12 cellular contexts compared by ENCODE assay signal in genomic region chr1:95197616-95198252, GRCh38. TPM values are rescaled to one million over a fixed set of nuclear protein-coding genes. Genes with fewer than 3 reads are reported as not detected.
A peak's percentile ranks its signal among the peaks of the same experiment; 100 is the strongest.
DNase-seq lines count a peak whose midpoint lies in the region; ATAC-seq, FAIRE-seq and TF ChIP-seq lines count a peak whose summit lies in the region.
"Had no signal": no experiment of that assay in that cellular context is flagged by ENCODE, and none has a peak within 500 bp of the region (broad histone marks: within the 10 kb centered on the region; RNA-seq: fewer than 3 reads in every experiment).

No MANE protein-coding gene starts in this region.

- H3K27ac Mint-ChIP-seq in activated naive CD8-positive, alpha-beta T cell treated with anti-CD3 and anti-CD28 coated beads, Interleukin-2, amount 50 U/mL, for 24 hours = no peak overlapping the region

- H3K9ac ChIP-seq in Karpas-422 (ENCODE audit: low read length) = no peak overlapping the region

- H3K36me3 ChIP-seq in pancreas (no peaks in the 10 kb centered on the region), Karpas-422 (ENCODE audit: insufficient read depth, low read length) (no peaks in the 10 kb centered on the region)
- H3K36me3 ChIP-seq: spleen had no signal

- ATAC-seq in pancreas = peak; percentile 53 to 76 (median 72)
- no peak for ATAC-seq in HG02970 (IDR thresholded peaks at IDR 0.05; ENCODE audit: low FRiP score, unreplicated experiment)
- no peak for ATAC-seq in HG03342 (IDR thresholded peaks at IDR 0.05; ENCODE audit: unreplicated experiment)
- ATAC-seq in activated naive CD8-positive, alpha-beta T cell treated with anti-CD3 and anti-CD28 coated beads, Interleukin-2, amount 50 U/mL, for 24 hours = no peak

- DNase-seq in GM04503 (ENCODE audit: low read depth) (peak; percentile 20), NCI-H226 (peak; percentile 16), fibroblast of gingiva (ENCODE audit: low read depth) (peak; percentile 13), pancreas (no peak), Karpas-422 (no peak)
- no peak for DNase-seq in activated naive CD8-positive, alpha-beta T cell treated with anti-CD3 and anti-CD28 coated beads, Interleukin-2, amount 50 U/mL, for 24 hours
- DNase-seq: DMS153; NCI-H748 treated with DMSO at 0.1 percent for 48 hours; spleen; stimulated activated naive CD4-positive, alpha-beta T cell treated with Interleukin-2 at 50 U/mL for 16 hours had no signal

- no peaks in the 10 kb centered on the region for H3K4me1 Mint-ChIP-seq in activated naive CD8-positive, alpha-beta T cell treated with anti-CD3 and anti-CD28 coated beads, Interleukin-2, amount 50 U/mL, for 24 hours

- H3K27me3 ChIP-seq in pancreas (no peaks in the 10 kb centered on the region), Karpas-422 (ENCODE audit: low read length) (no peaks in the 10 kb centered on the region)
- H3K27me3 ChIP-seq: spleen had no signal

- H3K9me2 ChIP-seq in Karpas-422 (replicated peaks; ENCODE audit: insufficient read depth, low read length) = no peaks in the 10 kb centered on the region

- no peaks in the 10 kb centered on the region for H4K20me1 ChIP-seq in Karpas-422 (ENCODE audit: insufficient read depth, low read depth, low read length)

- H3K4me2 ChIP-seq in Karpas-422 (ENCODE audit: low read depth, low read length, poor library complexity, severe bottlenecking) = no peak overlapping the region

- no peaks in the 10 kb centered on the region for H3K79me2 ChIP-seq in Karpas-422 (ENCODE audit: low read length)

- no peak for FAIRE-seq in pancreas (lab: Jason Lieb, UNC)

- H3K4me3 Mint-ChIP-seq in activated naive CD8-positive, alpha-beta T cell treated with anti-CD3 and anti-CD28 coated beads, Interleukin-2, amount 50 U/mL, for 24 hours = no peak overlapping the region

- 14 to 29% methylated on average over 1 of the region's 1 CpG for WGBS in pancreas, 2 donors

- H3K27me3 Mint-ChIP-seq in activated naive CD8-positive, alpha-beta T cell treated with anti-CD3 and anti-CD28 coated beads, Interleukin-2, amount 50 U/mL, for 24 hours = peaks cover 12% of the 10 kb centered on the region

- H3K27ac ChIP-seq in pancreas (no peak overlapping the region), Karpas-422 (ENCODE audit: low read length) (no peak overlapping the region)
- H3K27ac ChIP-seq: spleen had no signal

- H3K9me3 ChIP-seq in pancreas (no peaks in the 10 kb centered on the region), Karpas-422 (ENCODE audit: low read length) (no peaks in the 10 kb centered on the region)
- H3K9me3 ChIP-seq: spleen had no signal

- H3K36me3 Mint-ChIP-seq in activated naive CD8-positive, alpha-beta T cell treated with anti-CD3 and anti-CD28 coated beads, Interleukin-2, amount 50 U/mL, for 24 hours (ENCODE audit: low read depth) = no peaks in the 10 kb centered on the region

- no peak overlapping the region for H2AFZ ChIP-seq in Karpas-422 (ENCODE audit: low read length)

- no peaks in the 10 kb centered on the region for H3K9me3 Mint-ChIP-seq in activated naive CD8-positive, alpha-beta T cell treated with anti-CD3 and anti-CD28 coated beads, Interleukin-2, amount 50 U/mL, for 24 hours

- TF ChIP-seq CTCF in pancreas (IDR thresholded peaks at IDR 0.05) = no peak

- intact Hi-C loops in pancreas (cut with DNase I) = no loop called here

- H3K4me1 ChIP-seq in pancreas (peaks cover 14 to 24% (median 18%) of the 10 kb centered on the region in 3 donors), Karpas-422 (ENCODE audit: low read length) (no peaks in the 10 kb centered on the region)
- H3K4me1 ChIP-seq: spleen had no signal

- no peak overlapping the region for H3K4me3 ChIP-seq in pancreas
- H3K4me3 ChIP-seq in Karpas-422 (ENCODE audit: low read length) = no peak overlapping the region
- H3K4me3 ChIP-seq: spleen had no signal

RNA-seq across cellular contexts. Expression of gene RWDD3, which starts 36.3 kb away (rescaled TPM):
- 10 to 100 TPM in 3 of 6 donors, 1 to 10 TPM in 3; 5.0 to 13.5 (median 9.8) TPM for total RNA-seq in pancreas
- polyA plus RNA-seq in pancreas = 10 to 100 TPM; 27.3 to 37.1 TPM
- 11.3 and 23.7 TPM in 2 replicates for total RNA-seq in Karpas-422 (2014; rRNA removed; shearing (Covaris generic); ENCODE audit: low replicate concordance)

Comparison
In these comparisons a context has a peak if more than half of its experiments do, and no peak if none do; other contexts are left out.
1. DNase-seq: peak in GM04503 (single experiment), NCI-H226 (single experiment) and fibroblast of gingiva (single experiment); none in pancreas (0 of 6), Karpas-422 (single experiment) and activated naive CD8-positive, alpha-beta T cell treated with anti-CD3 and anti-CD28 coated beads, Interleukin-2, amount 50 U/mL, for 24 hours (single experiment).
2. ATAC-seq: peak in pancreas (4 of 4); none in HG02970 (single experiment), HG03342 (single experiment) and activated naive CD8-positive, alpha-beta T cell treated with anti-CD3 and anti-CD28 coated beads, Interleukin-2, amount 50 U/mL, for 24 hours (single experiment).